Comparison of ENCODE assay signal across 9 cellular contexts in the genomic region with DNA sequence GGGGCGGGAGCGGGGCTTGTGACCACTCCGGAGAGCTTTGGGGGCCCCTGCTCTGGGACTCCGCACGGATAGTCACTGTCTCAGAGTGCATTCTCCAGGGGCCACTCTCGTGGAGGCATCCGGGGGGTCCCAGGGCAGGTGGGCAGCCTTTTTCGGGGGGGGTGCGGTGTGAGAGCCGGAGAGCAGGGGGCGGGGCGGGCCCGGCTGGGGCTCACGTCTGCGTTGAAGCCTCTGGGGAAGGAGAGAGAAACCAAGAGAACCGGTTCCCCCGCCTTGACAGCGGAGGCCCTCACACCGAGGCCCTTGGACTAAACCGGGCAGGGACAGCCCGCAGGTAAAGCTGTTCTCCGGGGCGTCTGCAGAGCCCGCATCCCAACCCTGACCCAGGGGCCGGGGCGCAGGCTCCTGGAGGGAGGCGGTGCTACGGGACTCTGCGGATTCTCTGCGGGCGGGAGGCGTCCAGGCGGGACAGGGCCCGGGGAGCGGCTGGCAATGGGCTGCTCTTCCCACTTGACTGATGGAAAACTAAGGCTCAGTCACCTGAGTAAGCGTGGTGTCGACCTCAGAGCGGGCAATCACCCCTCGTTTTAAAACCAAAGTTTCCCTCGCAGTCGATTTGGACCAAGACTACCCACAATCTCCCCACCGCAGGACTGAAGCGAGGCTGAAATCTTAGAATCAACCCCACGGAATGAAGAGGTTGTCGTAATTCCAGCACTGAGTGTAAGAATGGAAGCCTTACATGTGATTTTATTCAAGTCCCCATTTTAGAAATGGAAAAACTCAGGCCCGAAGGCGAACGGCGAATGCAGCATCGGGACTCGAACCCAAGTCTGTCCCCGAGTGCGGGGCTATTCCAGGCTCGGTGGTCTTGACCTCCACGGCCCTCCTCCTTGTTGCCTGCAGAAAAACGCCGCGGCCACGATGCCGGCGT. TPM values are rescaled to one million over a fixed set of nuclear protein-coding genes. Genes with fewer than 3 reads are reported as not detected.
DNase-seq lines count a peak whose midpoint lies in the region; ATAC-seq, FAIRE-seq and TF ChIP-seq lines count a peak whose summit lies in the region.
"Had no signal": no experiment of that assay in that cellular context is flagged by ENCODE, and none has a peak within 500 bp of the region (broad histone marks: within the 10 kb centered on the region; RNA-seq: fewer than 3 reads in every experiment).

No MANE protein-coding gene starts in this region.

- peaks cover 54% of the 10 kb centered on the region for H3K27me3 ChIP-seq in colonic mucosa
- peaks cover 59% of the 10 kb centered on the region for H3K27me3 ChIP-seq in osteoblast (ENCODE audit: insufficient read depth, low read length)

- H2AFZ ChIP-seq in osteoblast (ENCODE audit: low read length), result no peak overlapping the region

- CTCF ChIA-PET in Calu3 (lab: Charles Lee), result no interaction called here

- no peaks in the 10 kb centered on the region for H4K20me1 ChIP-seq in osteoblast (ENCODE audit: insufficient read depth, low read length)

- no peak overlapping the region for H3K27ac Mint-ChIP-seq in Calu3 (ENCODE audit: unreplicated experiment)

- peaks cover 61% of the 10 kb centered on the region for H3K27me3 Mint-ChIP-seq in Calu3 (ENCODE audit: unreplicated experiment)

- ATAC-seq in GM18511 (IDR thresholded peaks at IDR 0.05; ENCODE audit: unreplicated experiment), result no peak

- DNase-seq in Calu3, result peak; percentile 77
- DNase-seq in LNCaP clone FGC (ENCODE audit: low read depth), result peak; percentile 13
- no peak for DNase-seq in colonic mucosa
- peak; percentile 86 for DNase-seq in osteoblast (ENCODE audit: insufficient read length, low spot score, missing footprints)
- no peak for DNase-seq in kidney tubule cell (ENCODE audit: low spot score)
- no peak for DNase-seq in RCC 7860 (ENCODE audit: low spot score)
- DNase-seq in NCI-H1092 treated with DMSO at 0.1 percent for 48 hours (lab: John Stamatoyannopoulos, UW), result no peak
- DNase-seq: NCI-H446 had no signal

- no peaks in the 10 kb centered on the region for H3K9me3 Mint-ChIP-seq in Calu3 (ENCODE audit: low read depth, unreplicated experiment)

- H3K4me3 ChIP-seq in LNCaP clone FGC (ENCODE audit: low read depth, low read length) (no peak overlapping the region), colonic mucosa (peak overlapping the region; percentile 26), osteoblast (ENCODE audit: insufficient read depth, low read length) (no peak overlapping the region)

- H3K27ac ChIP-seq in colonic mucosa, result no peak overlapping the region
- no peak overlapping the region for H3K27ac ChIP-seq in osteoblast (ENCODE audit: low read depth, low read length)

- no TSS peak for BruUV-seq in Calu3 (replicated peaks; lab: Mats Ljungman, UMichigan)

- intact Hi-C loops in Calu3 (cut with micrococcal nuclease; ENCODE audit: unreplicated experiment), result no loop called here
- intact Hi-C loops in colonic mucosa (cut with DNase I), result no loop called here

- peaks cover 11% of the 10 kb centered on the region for H3K36me3 Mint-ChIP-seq in Calu3 (ENCODE audit: insufficient read depth, unreplicated experiment)

- H3K4me1 Mint-ChIP-seq in Calu3 (ENCODE audit: low read depth, unreplicated experiment), result peaks cover 8% of the 10 kb centered on the region

- H3K9me3 ChIP-seq in colonic mucosa (no peaks in the 10 kb centered on the region), osteoblast (ENCODE audit: low read depth, low read length) (no peaks in the 10 kb centered on the region)

- H3K4me3 Mint-ChIP-seq in Calu3 (ENCODE audit: low read depth, unreplicated experiment), result peak overlapping the region; percentile 65

- no peak overlapping the region for H3K9ac ChIP-seq in colonic mucosa (ENCODE audit: low read depth in 2 of 2, low read length in 2 of 2)

- peaks cover 22% of the 10 kb centered on the region for H3K4me1 ChIP-seq in colonic mucosa
- peaks cover 6% of the 10 kb centered on the region for H3K4me1 ChIP-seq in osteoblast (ENCODE audit: insufficient read depth, low read length)

- no peak for FAIRE-seq in RCC 7860 (lab: Jason Lieb, UNC)

- H3K36me3 ChIP-seq in colonic mucosa, result no peaks in the 10 kb centered on the region
- H3K36me3 ChIP-seq in osteoblast (ENCODE audit: insufficient read depth, low read length), result no peaks in the 10 kb centered on the region

- no peak overlapping the region for H3K4me2 ChIP-seq in osteoblast (ENCODE audit: insufficient read depth, low read length)

- H3K79me2 ChIP-seq in osteoblast (ENCODE audit: insufficient read depth, low read length), result no peaks in the 10 kb centered on the region

- TF ChIP-seq CTCF in Calu3 (IDR thresholded peaks at IDR 0.05; ENCODE audit: unreplicated experiment), result no peak
- no peak for TF ChIP-seq CTCF in LNCaP clone FGC (IDR thresholded peaks at IDR 0.05; ENCODE audit: control insufficient read depth, extremely low read depth, insufficient read depth)
- TF ChIP-seq CTCF in colonic mucosa (IDR thresholded peaks at IDR 0.05), result no peak
- no peak for TF ChIP-seq CTCF in osteoblast (IDR thresholded peaks at IDR 0.05; ENCODE audit: extremely low read depth, low read depth, low read length)

RNA-seq across cellular contexts. Expression of gene AMZ2, which starts 49.6 kb away (rescaled TPM):
- total RNA-seq in Calu3 (2022) (59.5 and 62.2 TPM in 2 replicates), colonic mucosa (10 to 100 TPM; 31.5 to 44.1 TPM), osteoblast (80.3 and 84.0 TPM in 2 replicates)

Comparison
In these comparisons a context has a peak if more than half of its experiments do, and no peak if none do; other contexts are left out.
1. DNase-seq: peak in Calu3 (single experiment), LNCaP clone FGC (single experiment) and osteoblast (single experiment); none in colonic mucosa (single experiment), kidney tubule cell (single experiment), RCC 7860 (single experiment) and NCI-H1092 treated with DMSO at 0.1 percent for 48 hours (single experiment).